In genomic region chr5:134549714-134550113, GRCh38 we compare ENCODE assay signal across 16 cellular contexts. TPM values are rescaled to one million over a fixed set of nuclear protein-coding genes. Genes with fewer than 3 reads are reported as not detected.
DNase-seq lines count a peak whose midpoint lies in the region; ATAC-seq lines count a peak whose summit lies in the region.
"Had no signal": no experiment of that assay in that cellular context is flagged by ENCODE, and none has a peak within 500 bp of the region (broad histone marks: within the 10 kb centered on the region; RNA-seq: fewer than 3 reads in every experiment).

No MANE protein-coding gene starts in this region.

- peaks cover 45% of the 10 kb centered on the region for H3K4me1 ChIP-seq in CD4-positive, CD25-positive, alpha-beta regulatory T cell (ENCODE audit: control insufficient read depth, insufficient read depth, low read length, poor library complexity, severe bottlenecking)

- H3K27ac ChIP-seq in CD4-positive, CD25-positive, alpha-beta regulatory T cell (ENCODE audit: insufficient read depth, low read length, poor library complexity, severe bottlenecking) = peak overlapping the region; percentile 38
- no peak overlapping the region for H3K27ac ChIP-seq in substantia nigra (ENCODE audit: low read depth, low read length, poor library complexity, severe bottlenecking)
- H3K27ac ChIP-seq: cardiac muscle cell, HL-60, left lung had no signal

- H3K4me3 ChIP-seq in CD4-positive, CD25-positive, alpha-beta regulatory T cell (ENCODE audit: low read depth, low read length) = no peak overlapping the region
- H3K4me3 ChIP-seq: cardiac muscle cell, left lung had no signal

- H3K36me3 Mint-ChIP-seq in CD4-positive, CD25-positive, alpha-beta regulatory T cell = peaks cover 13% of the 10 kb centered on the region
- H3K36me3 Mint-ChIP-seq in activated naive CD8-positive, alpha-beta T cell treated with anti-CD3 and anti-CD28 coated beads for 36 hours = peaks cover 49% of the 10 kb centered on the region

- DNase-seq in CD4-positive, CD25-positive, alpha-beta regulatory T cell = no peak
- peak; percentile 54 for DNase-seq in HCEC 1CT
- DNase-seq in activated naive CD8-positive, alpha-beta T cell treated with anti-CD3 and anti-CD28 coated beads for 36 hours = no peak
- DNase-seq in iris pigment epithelial cell (ENCODE audit: low read depth) = peak; percentile 75
- no peak for DNase-seq in substantia nigra (lab: John Stamatoyannopoulos, UW)
- no peak for DNase-seq in OCI-M2 (lab: John Stamatoyannopoulos, UW; ENCODE audit: unreplicated experiment)
- DNase-seq in NK-92 (lab: John Stamatoyannopoulos, UW; ENCODE audit: unreplicated experiment) = no peak
- DNase-seq in NCI-H524 (lab: John Stamatoyannopoulos, UW) = no peak
- DNase-seq: DMS 273 treated with DMSO at 0.1 percent for 48 hours, NCI-H1092, NCI-H748 treated with DMSO at 0.1 percent for 48 hours, occipital lobe had no signal

- ATAC-seq in CD4-positive, CD25-positive, alpha-beta regulatory T cell (ENCODE audit: low read depth in 2 of 2) = peak in 1 of 2 donors; percentile 10
- ATAC-seq: left lung had no signal

- H3K27me3 ChIP-seq in CD4-positive, CD25-positive, alpha-beta regulatory T cell (ENCODE audit: control insufficient read depth, insufficient read depth, low read length) = no peaks in the 10 kb centered on the region
- H3K27me3 ChIP-seq: cardiac muscle cell, left lung had no signal

- H3K36me3 ChIP-seq in CD4-positive, CD25-positive, alpha-beta regulatory T cell (ENCODE audit: control insufficient read depth, insufficient read depth, low read length) = peaks cover 74% of the 10 kb centered on the region
- H3K36me3 ChIP-seq: cardiac muscle cell had no signal

- H3K4me1 Mint-ChIP-seq in CD4-positive, CD25-positive, alpha-beta regulatory T cell = peaks cover 20 to 82% (median 58%) of the 10 kb centered on the region in 4 donors
- H3K4me1 Mint-ChIP-seq in activated naive CD8-positive, alpha-beta T cell treated with anti-CD3 and anti-CD28 coated beads for 36 hours = peaks cover 61% of the 10 kb centered on the region

- H3K27ac Mint-ChIP-seq in CD4-positive, CD25-positive, alpha-beta regulatory T cell = no peak overlapping the region
- peak overlapping the region; percentile 75 for H3K27ac Mint-ChIP-seq in activated naive CD8-positive, alpha-beta T cell treated with anti-CD3 and anti-CD28 coated beads for 36 hours

- H3K4me3 Mint-ChIP-seq in CD4-positive, CD25-positive, alpha-beta regulatory T cell = no peak overlapping the region
- H3K4me3 Mint-ChIP-seq in activated naive CD8-positive, alpha-beta T cell treated with anti-CD3 and anti-CD28 coated beads for 36 hours = no peak overlapping the region
- H3K4me3 Mint-ChIP-seq: T-helper 2 cell treated with Interferon-gamma antibody and Interleukin-4, amounts not matched to agents 5 μg/mL and 100 μg/mL, for 36 hours had no signal

- no peaks in the 10 kb centered on the region for H3K27me3 Mint-ChIP-seq in CD4-positive, CD25-positive, alpha-beta regulatory T cell
- H3K27me3 Mint-ChIP-seq in activated naive CD8-positive, alpha-beta T cell treated with anti-CD3 and anti-CD28 coated beads for 36 hours = no peaks in the 10 kb centered on the region

- no peaks in the 10 kb centered on the region for H3K9me3 Mint-ChIP-seq in CD4-positive, CD25-positive, alpha-beta regulatory T cell
- no peaks in the 10 kb centered on the region for H3K9me3 Mint-ChIP-seq in activated naive CD8-positive, alpha-beta T cell treated with anti-CD3 and anti-CD28 coated beads for 36 hours
- H3K9me3 Mint-ChIP-seq: T-helper 2 cell treated with Interferon-gamma antibody and Interleukin-4, amounts not matched to agents 5 μg/mL and 100 μg/mL, for 36 hours had no signal

- H3K9me3 ChIP-seq in CD4-positive, CD25-positive, alpha-beta regulatory T cell (ENCODE audit: control insufficient read depth in 2 of 2, low read length in 2 of 2) = no peaks in the 10 kb centered on the region
- H3K9me3 ChIP-seq: left lung had no signal

RNA-seq across cellular contexts. Expression of gene JADE2, which starts 24.2 kb away (rescaled TPM):
- total RNA-seq in CD4-positive, CD25-positive, alpha-beta regulatory T cell = 162 TPM
- polyA plus RNA-seq in CD4-positive, CD25-positive, alpha-beta regulatory T cell = 10 to 100 TPM; 19.2 to 31.7 (median 22.7) TPM
- 10 to 100 TPM; 80.2 to 80.3 TPM for total RNA-seq in activated naive CD8-positive, alpha-beta T cell treated with anti-CD3 and anti-CD28 coated beads for 36 hours

Comparison
In these comparisons a context has a peak if more than half of its experiments do, and no peak if none do; other contexts are left out.
1. DNase-seq: peak in HCEC 1CT (single experiment) and iris pigment epithelial cell (single experiment); none in CD4-positive, CD25-positive, alpha-beta regulatory T cell (0 of 3), activated naive CD8-positive, alpha-beta T cell treated with anti-CD3 and anti-CD28 coated beads for 36 hours (single experiment), substantia nigra (0 of 49), OCI-M2 (single experiment), NK-92 (single experiment) and NCI-H524 (0 of 2).